Comparison of ENCODE assay signal across 8 cellular contexts in genomic region chr2:180979935-180980184, GRCh38. TPM values are rescaled to one million over a fixed set of nuclear protein-coding genes. Genes with fewer than 3 reads are reported as not detected.
DNase-seq lines count a peak whose midpoint lies in the region; ATAC-seq and TF ChIP-seq lines count a peak whose summit lies in the region.

No MANE protein-coding gene starts in this region.

- H3K4me3 ChIP-seq in astrocyte of the spinal cord (ENCODE audit: low read depth, low read length), result peak overlapping the region; percentile 39
- peak overlapping the region; percentile 54 to 69 (median 59) for H3K4me3 ChIP-seq in right lobe of liver
- H3K4me3 ChIP-seq in thyroid gland (replicated peaks in 1 of 3), result peak overlapping the region; percentile 14 to 61 (median 52)

- no peak for ATAC-seq in right lobe of liver
- ATAC-seq in HG02970 (IDR thresholded peaks at IDR 0.05; ENCODE audit: low FRiP score, unreplicated experiment), result no peak
- no peak for ATAC-seq in GM18907 (IDR thresholded peaks at IDR 0.05; ENCODE audit: unreplicated experiment)

- H3K9me3 ChIP-seq in right lobe of liver (no peaks in the 10 kb centered on the region), thyroid gland (no peaks in the 10 kb centered on the region)

- H3K27me3 ChIP-seq in right lobe of liver, result no peaks in the 10 kb centered on the region
- H3K27me3 ChIP-seq in thyroid gland, result no peaks in the 10 kb centered on the region

- peaks cover 37% of the 10 kb centered on the region for H3K36me3 Mint-ChIP-seq in activated T-cell treated with anti-CD3 and anti-CD28 coated beads, Interleukin-2, amount 50 U/mL, for 24 hours (ENCODE audit: low read depth)

- H3K27ac ChIP-seq in right lobe of liver, result peak overlapping the region; percentile 71 to 81 (median 73)
- peak overlapping the region; percentile 80 to 91 (median 90) for H3K27ac ChIP-seq in thyroid gland

- no peak for TF ChIP-seq POLR2A in right lobe of liver (IDR thresholded peaks at IDR 0.05)
- no peak for TF ChIP-seq POLR2A in thyroid gland (IDR thresholded peaks at IDR 0.05)

- peaks cover 44% of the 10 kb centered on the region for H3K4me1 Mint-ChIP-seq in activated T-cell treated with anti-CD3 and anti-CD28 coated beads, Interleukin-2, amount 50 U/mL, for 24 hours (ENCODE audit: low read depth)

- H3K9me3 Mint-ChIP-seq in activated T-cell treated with anti-CD3 and anti-CD28 coated beads, Interleukin-2, amount 50 U/mL, for 24 hours, result no peaks in the 10 kb centered on the region

- in situ Hi-C loops in astrocyte of the spinal cord (cut with HindIII; ENCODE audit: low sequenced_read_pairs), result no loop called here

- peak overlapping the region; percentile 83 for H3K27ac Mint-ChIP-seq in activated T-cell treated with anti-CD3 and anti-CD28 coated beads, Interleukin-2, amount 50 U/mL, for 24 hours

- TF ChIP-seq CTCF in astrocyte of the spinal cord (IDR thresholded peaks at IDR 0.05; ENCODE audit: low read depth, low read length) (no peak), right lobe of liver (IDR thresholded peaks at IDR 0.05) (no peak), thyroid gland (IDR thresholded peaks at IDR 0.05) (no peak)

- 2% methylated on average over 8 of the region's 12 CpGs for WGBS in right lobe of liver (ENCODE audit: insufficient coverage, low coverage, low lambda C conversion rate, missing lambda C conversion rate)
- WGBS in thyroid gland, 2 donors, result 0 to 4% methylated on average over 8 to 10 of the region's 12 CpGs

- H3K36me3 ChIP-seq in right lobe of liver (no peaks in the 10 kb centered on the region), thyroid gland (no peaks in the 10 kb centered on the region)

- H3K4me1 ChIP-seq in right lobe of liver (peaks cover 0 to 22% (median 16%) of the 10 kb centered on the region in 4 donors), thyroid gland (peaks cover 19 to 24% of the 10 kb centered on the region in 2 donors)

- peak overlapping the region; percentile 68 for H3K4me3 Mint-ChIP-seq in activated T-cell treated with anti-CD3 and anti-CD28 coated beads, Interleukin-2, amount 50 U/mL, for 24 hours

- intact Hi-C loops in right lobe of liver (cut with DNase I), result no loop called here
- intact Hi-C loops in thyroid gland (cut with DNase I), result no loop called here

- no peaks in the 10 kb centered on the region for H3K27me3 Mint-ChIP-seq in activated T-cell treated with anti-CD3 and anti-CD28 coated beads, Interleukin-2, amount 50 U/mL, for 24 hours

- no peak for DNase-seq in activated T-cell treated with anti-CD3 and anti-CD28 coated beads, Interleukin-2, amount 50 U/mL, for 24 hours
- DNase-seq in activated T-cell treated with anti-CD3 and anti-CD28 coated beads for 4 hours, result no peak
- DNase-seq in astrocyte of the spinal cord (ENCODE audit: low read depth, low spot score), result peak; percentile 48
- DNase-seq in right lobe of liver, result no peak
- DNase-seq in thyroid gland, result no peak
- no peak for DNase-seq in mucosa of gallbladder (ENCODE audit: low spot score)

RNA-seq across cellular contexts. Expression of gene UBE2E3, which starts 0.5 kb away (rescaled TPM):
- 10 to 100 TPM; 21.0 to 45.5 (median 31.0) TPM for total RNA-seq in right lobe of liver
- 100 to 1,000 TPM in 2 of 4 donors, 10 to 100 TPM in 2; 59.0 to 108 (median 99.2) TPM for total RNA-seq in thyroid gland
- total RNA-seq in mucosa of gallbladder, result 71.8 TPM
